8 cellular contexts compared by ENCODE assay signal in genomic region chr9:35658144-35658893, GRCh38. TPM values are rescaled to one million over a fixed set of nuclear protein-coding genes. Genes with fewer than 3 reads are reported as not detected.
DNase-seq lines count a peak whose midpoint lies in the region; TF ChIP-seq lines count a peak whose summit lies in the region.

A gene with protein sequence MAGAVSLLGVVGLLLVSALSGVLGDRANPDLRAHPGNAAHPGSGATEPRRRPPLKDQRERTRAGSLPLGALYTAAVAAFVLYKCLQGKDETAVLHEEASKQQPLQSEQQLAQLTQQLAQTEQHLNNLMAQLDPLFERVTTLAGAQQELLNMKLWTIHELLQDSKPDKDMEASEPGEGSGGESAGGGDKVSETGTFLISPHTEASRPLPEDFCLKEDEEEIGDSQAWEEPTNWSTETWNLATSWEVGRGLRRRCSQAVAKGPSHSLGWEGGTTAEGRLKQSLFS (plus strand): TSS chr9:35658292. CDS start chr9:35658380, 88 bp downstream.

- H3K23me2 ChIP-seq in H9 (ENCODE audit: insufficient read length, low read depth, low read length, poor library complexity, severe bottlenecking), result peaks cover 11% of the 10 kb centered on the region

- no peak within 1 kb of the TSS for H2AFZ ChIP-seq in H9 (ENCODE audit: low read length)
- H2AFZ ChIP-seq in neuronal stem cell (ENCODE audit: low read length), result peak within 1 kb of the TSS; percentile 98

- H2BK5ac ChIP-seq in H9 (ENCODE audit: insufficient read length, low read length) (no peak within 1 kb of the TSS), neuronal stem cell (ENCODE audit: low read length) (peak within 1 kb of the TSS; percentile 62)

- H4K5ac ChIP-seq in H9 (ENCODE audit: insufficient read length, low read depth, low read length), result no peak within 1 kb of the TSS

- peaks cover 28 to 37% (median 37%) of the 10 kb centered on the region in 3 experiments for H3K36me3 Mint-ChIP-seq in H9 (ENCODE audit: insufficient read depth in 1 of 3, low read depth in 3 of 3)

- peak within 1 kb of the TSS; percentile 77; the same call in 1 of the 2 replicates for H3K14ac ChIP-seq in H9 (ENCODE audit: insufficient read depth, low read length)
- peak within 1 kb of the TSS; percentile 97 for H3K14ac ChIP-seq in neuronal stem cell (ENCODE audit: low read length)

- peak; percentile 90 for TF ChIP-seq CTCF in H9 (conservative IDR thresholded peaks at IDR 0.05)

- H4K91ac ChIP-seq in H9 (ENCODE audit: insufficient read length, low read depth, low read length) (no peak within 1 kb of the TSS), neuronal stem cell (ENCODE audit: low read depth, low read length, poor library complexity) (peak within 1 kb of the TSS; percentile 89)

- H3K9me3 ChIP-seq in H9 (ENCODE audit: control insufficient read depth, low read depth, low read length) (no peaks in the 10 kb centered on the region), neuronal stem cell (replicated peaks in 1 of 2; ENCODE audit: control insufficient read depth in 2 of 2, insufficient read depth in 1 of 2, low read depth in 1 of 2, low read length in 2 of 2) (no peaks in the 10 kb centered on the region)

- no peak within 1 kb of the TSS; the same call in 1 of the 2 replicates for H3K4ac ChIP-seq in H9 (ENCODE audit: low read depth, low read length)
- no peak within 1 kb of the TSS for H3K4ac ChIP-seq in neuronal stem cell (ENCODE audit: low read length)

- DNase-seq in GDM1 (lab: John Stamatoyannopoulos, UW) (peak; percentile 78), H9 (peak; percentile 79), M059J (ENCODE audit: low read depth) (peak; percentile 76), SK-MEL-5 (ENCODE audit: low read depth, low spot score) (peak; percentile 75), foreskin melanocyte (peak; percentile 66), neuronal stem cell (ENCODE audit: low spot score) (peak; percentile 91), superior temporal gyrus (ENCODE audit: extremely low spot score) (peak; percentile 30)
- peak; percentile 66 to 76 (median 73) for DNase-seq in activated naive CD4-positive, alpha-beta T cell (lab: John Stamatoyannopoulos, UW)

- H3K36me3 ChIP-seq in neuronal stem cell (replicated peaks in 1 of 2; ENCODE audit: control insufficient read depth in 2 of 2, insufficient read depth in 2 of 2, low read length in 2 of 2), result peaks cover 27 to 37% of the 10 kb centered on the region in 2 donors

- H3T11ph ChIP-seq in H9 (ENCODE audit: low read length), result peak within 1 kb of the TSS; percentile 57

- H2BK120ac ChIP-seq in H9 (ENCODE audit: low read depth, low read length, poor library complexity, severe bottlenecking) (no peak within 1 kb of the TSS), neuronal stem cell (ENCODE audit: low read depth, low read length) (no peak within 1 kb of the TSS)

- H3K4me2 ChIP-seq in H9 (ENCODE audit: insufficient read depth, insufficient read length, low read length) (peak within 1 kb of the TSS; percentile 76), neuronal stem cell (ENCODE audit: insufficient read depth, low read length, poor library complexity, severe bottlenecking) (peak within 1 kb of the TSS; percentile 60)

- peaks cover 2 to 3% of the 10 kb centered on the region in 2 experiments; a peak in 3 of 5 replicates for H3K9me3 Mint-ChIP-seq in H9

- no peaks in the 10 kb centered on the region for H3K79me2 ChIP-seq in H9 (ENCODE audit: insufficient read depth, low read length)

- peaks cover 3% of the 10 kb centered on the region; the same call in 1 of the 2 replicates for H3K4me1 ChIP-seq in H9 (ENCODE audit: insufficient read depth, low read length)
- H3K4me1 ChIP-seq in neuronal stem cell (ENCODE audit: control insufficient read depth in 2 of 2, insufficient read depth in 1 of 2, low read depth in 1 of 2, low read length in 2 of 2), result peaks cover 4 to 7% of the 10 kb centered on the region in 2 donors

- H3K23ac ChIP-seq in H9 (ENCODE audit: insufficient read length, low read depth, low read length) (no peak within 1 kb of the TSS), neuronal stem cell (ENCODE audit: low read depth, low read length, poor library complexity) (peak within 1 kb of the TSS; percentile 96)

- in situ Hi-C loops in SK-MEL-5 (cut with HindIII; ENCODE audit: low pct_unique_long_range_greater_than_20kb, low sequenced_read_pairs), result no loop called here

- no peak within 1 kb of the TSS for H2BK15ac ChIP-seq in H9 (ENCODE audit: low read depth, low read length)
- no peak within 1 kb of the TSS for H2BK15ac ChIP-seq in neuronal stem cell (ENCODE audit: low read length)

- H3K56ac ChIP-seq in H9 (ENCODE audit: insufficient read length, low read depth, low read length), result no peak within 1 kb of the TSS

- H2BK20ac ChIP-seq in H9 (ENCODE audit: low read depth, low read length, poor library complexity, severe bottlenecking), result no peak within 1 kb of the TSS

- H3K18ac ChIP-seq in H9 (ENCODE audit: insufficient read length, low read depth, low read length), result peak within 1 kb of the TSS; percentile 69
- H3K18ac ChIP-seq in neuronal stem cell (ENCODE audit: low read length), result peak within 1 kb of the TSS; percentile 98

- peaks cover 24 to 27% of the 10 kb centered on the region in 2 experiments for H3K4me1 Mint-ChIP-seq in H9

- H3K27ac Mint-ChIP-seq in H9, result peak within 1 kb of the TSS; percentile 98 to 100 (median 99)

- peaks cover 18% of the 10 kb centered on the region for H3K27me3 Mint-ChIP-seq in H9 (ENCODE audit: low read depth)

- H4K20me1 ChIP-seq in H9 (ENCODE audit: control insufficient read depth, insufficient read depth, insufficient read length), result no peaks in the 10 kb centered on the region

- H4K8ac ChIP-seq in H9 (replicated peaks; ENCODE audit: insufficient read length, low read depth, low read length), result no peak within 1 kb of the TSS
- no peak within 1 kb of the TSS for H4K8ac ChIP-seq in neuronal stem cell (ENCODE audit: low read depth, low read length)

- H3K27ac ChIP-seq in H9 (ENCODE audit: insufficient read length, low read depth, low read length), result peak within 1 kb of the TSS; percentile 50
- peak within 1 kb of the TSS; percentile 92 for H3K27ac ChIP-seq in neuronal stem cell (replicated peaks; ENCODE audit: low read length)

- H3K79me1 ChIP-seq in H9 (ENCODE audit: insufficient read depth, low read depth, low read length, poor library complexity, severe bottlenecking) (no peaks in the 10 kb centered on the region), neuronal stem cell (ENCODE audit: low read depth, low read length) (no peaks in the 10 kb centered on the region)

- no peak within 1 kb of the TSS for H2BK12ac ChIP-seq in H9 (ENCODE audit: insufficient read length, low read depth, low read length)
- H2BK12ac ChIP-seq in neuronal stem cell (ENCODE audit: low read length), result no peak within 1 kb of the TSS

- H3K9ac ChIP-seq in H9 (ENCODE audit: extremely low read depth, insufficient read length, low read length) (peak within 1 kb of the TSS; percentile 74), neuronal stem cell (ENCODE audit: low read depth, low read length, poor library complexity) (peak within 1 kb of the TSS; percentile 93)

- peak within 1 kb of the TSS; percentile 88 to 99 for H3K4me3 ChIP-seq in neuronal stem cell (ENCODE audit: low read length in 2 of 2)

- no peak within 1 kb of the TSS for H2AK5ac ChIP-seq in H9 (ENCODE audit: insufficient read length, low read length)
- peak within 1 kb of the TSS; percentile 54 for H2AK5ac ChIP-seq in neuronal stem cell (ENCODE audit: low read depth, low read length)

- peak within 1 kb of the TSS; percentile 83 to 85 for H3K4me3 Mint-ChIP-seq in H9

- WGBS in H9 (ENCODE audit: extremely low coverage, insufficient read length, low lambda C conversion rate), result no CpG with 5 or more reads among the region's 65 CpGs
- no CpG with 5 or more reads among the region's 65 CpGs for WGBS in neuronal stem cell (ENCODE audit: extremely low coverage in 2 of 2, insufficient read length in 2 of 2, insufficient replicate concordance in 1 of 2), 2 donors

- H3K27me3 ChIP-seq in H9 (ENCODE audit: insufficient read depth, low read length) (no peaks in the 10 kb centered on the region), neuronal stem cell (ENCODE audit: control insufficient read depth in 3 of 3, insufficient read depth in 3 of 3, low read depth in 1 of 3, low read length in 3 of 3) (no peaks in the 10 kb centered on the region)

RNA-seq across cellular contexts. Expression of the gene that starts here (rescaled TPM):
- total RNA-seq in H9 (2021), result 11.3 and 12.0 TPM in 2 replicates
- 4.5 and 7.3 TPM in 2 replicates for total RNA-seq in M059J (2014; rRNA removed; shearing (Covaris generic))
- total RNA-seq in SK-MEL-5 (2014; rRNA removed; shearing (Covaris generic)), result 11.8 and 20.0 TPM in 2 replicates
- 15.4 and 16.2 TPM in 2 replicates for polyA plus RNA-seq in SK-MEL-5 (2015; cell fraction: cytosol; rRNA removed)
- polyA plus RNA-seq in SK-MEL-5 (2015; cell fraction: nucleus; rRNA removed), result 19.8 and 19.9 TPM in 2 replicates
- polyA plus RNA-seq in neuronal stem cell (2013, experiment 1 of 2), result 15.3 TPM
- 15.5 TPM for polyA plus RNA-seq in neuronal stem cell (2013, experiment 2 of 2)

Comparison
In these comparisons a context has a peak if more than half of its experiments do, and no peak if none do; other contexts are left out.
1. Peak in every context shown above with its lines: DNase-seq, H3K4me3 ChIP-seq and H3K27ac ChIP-seq.
2. DNase-seq: peak in every context shown above with its lines; median percentile 91 in neuronal stem cell; 79 in H9; 78 in GDM1; 76 in M059J; 75 in SK-MEL-5; 73 in activated naive CD4-positive, alpha-beta T cell; 66 in foreskin melanocyte; 30 in superior temporal gyrus.